10 cellular contexts compared by ENCODE assay signal in genomic region chr12:95805864-95806669, GRCh38. TPM values are rescaled to one million over a fixed set of nuclear protein-coding genes. Genes with fewer than 3 reads are reported as not detected.
DNase-seq lines count a peak whose midpoint lies in the region; ATAC-seq, FAIRE-seq and TF ChIP-seq lines count a peak whose summit lies in the region.
"Had no signal": no experiment of that assay in that cellular context is flagged by ENCODE, and none has a peak within 500 bp of the region (broad histone marks: within the 10 kb centered on the region; RNA-seq: fewer than 3 reads in every experiment).

No MANE protein-coding gene starts in this region.

- H3K9me3 Mint-ChIP-seq in activated naive CD8-positive, alpha-beta T cell treated with anti-CD3 and anti-CD28 coated beads, Interleukin-2, amount 10 ng/mL, durations not matched to agents 7 days and 5 days, result no peaks in the 10 kb centered on the region
- H3K9me3 Mint-ChIP-seq in activated naive CD8-positive, alpha-beta T cell treated with anti-CD3 and anti-CD28 coated beads for 36 hours, result no peaks in the 10 kb centered on the region

- H3K27ac Mint-ChIP-seq in activated naive CD8-positive, alpha-beta T cell treated with anti-CD3 and anti-CD28 coated beads, Interleukin-2, amount 10 ng/mL, durations not matched to agents 7 days and 5 days, result peak overlapping the region; percentile 60
- no peak overlapping the region for H3K27ac Mint-ChIP-seq in activated naive CD8-positive, alpha-beta T cell treated with anti-CD3 and anti-CD28 coated beads for 36 hours

- H3K27ac ChIP-seq in brain microvascular endothelial cell, result peak overlapping the region; percentile 99
- H3K27ac ChIP-seq: WERI-Rb-1 had no signal

- H3K36me3 Mint-ChIP-seq in activated naive CD8-positive, alpha-beta T cell treated with anti-CD3 and anti-CD28 coated beads, Interleukin-2, amount 10 ng/mL, durations not matched to agents 7 days and 5 days, result no peaks in the 10 kb centered on the region
- no peaks in the 10 kb centered on the region for H3K36me3 Mint-ChIP-seq in activated naive CD8-positive, alpha-beta T cell treated with anti-CD3 and anti-CD28 coated beads for 36 hours

- CTCF ChIA-PET in HEK293T (lab: Yijun Ruan, JAX), result interaction anchor here (0.5 kb wide), 1 partner anchor 250 kb away, joined by 3 read pairs; no protein-coding TSS in a partner anchor

- TF ChIP-seq CTCF in brain microvascular endothelial cell (IDR thresholded peaks at IDR 0.05; ENCODE audit: low read depth, low read length, missing control alignments), result no peak

- no peak overlapping the region for H3K4me3 Mint-ChIP-seq in activated naive CD8-positive, alpha-beta T cell treated with anti-CD3 and anti-CD28 coated beads, Interleukin-2, amount 10 ng/mL, durations not matched to agents 7 days and 5 days
- no peak overlapping the region for H3K4me3 Mint-ChIP-seq in activated naive CD8-positive, alpha-beta T cell treated with anti-CD3 and anti-CD28 coated beads for 36 hours

- no peak overlapping the region for H3K4me3 ChIP-seq in brain microvascular endothelial cell (ENCODE audit: low read depth, low read length)

- POLR2A ChIA-PET in activated naive CD8-positive, alpha-beta T cell treated with anti-CD3 and anti-CD28 coated beads, Interleukin-2, amount 10 ng/mL, durations not matched to agents 7 days and 5 days (lab: Charles Lee), result no interaction called here
- POLR2A ChIA-PET in HEK293T (lab: Yijun Ruan, JAX), result interaction anchor here (1.0 kb wide), 1 partner anchor 332 kb away, joined by 4 read pairs; the partner anchor contains the start of gene METAP2

- no peaks in the 10 kb centered on the region for H3K27me3 ChIP-seq in brain microvascular endothelial cell (replicated peaks)

- H3K4me1 Mint-ChIP-seq in activated naive CD8-positive, alpha-beta T cell treated with anti-CD3 and anti-CD28 coated beads, Interleukin-2, amount 10 ng/mL, durations not matched to agents 7 days and 5 days, result peaks cover 1% of the 10 kb centered on the region
- H3K4me1 Mint-ChIP-seq in activated naive CD8-positive, alpha-beta T cell treated with anti-CD3 and anti-CD28 coated beads for 36 hours, result no peaks in the 10 kb centered on the region

- peaks cover 28% of the 10 kb centered on the region for H3K27me3 Mint-ChIP-seq in activated naive CD8-positive, alpha-beta T cell treated with anti-CD3 and anti-CD28 coated beads, Interleukin-2, amount 10 ng/mL, durations not matched to agents 7 days and 5 days
- peaks cover 28% of the 10 kb centered on the region for H3K27me3 Mint-ChIP-seq in activated naive CD8-positive, alpha-beta T cell treated with anti-CD3 and anti-CD28 coated beads for 36 hours

- in situ Hi-C loops in brain microvascular endothelial cell (cut with HindIII; ENCODE audit: low pct_ligation_motif_present, low sequenced_read_pairs), result loop anchor here (25.0 kb wide), 1 partner anchor 194 kb away; no protein-coding TSS in a partner anchor

- no peak for ATAC-seq in activated naive CD8-positive, alpha-beta T cell treated with anti-CD3 and anti-CD28 coated beads, Interleukin-2, amount 10 ng/mL, durations not matched to agents 7 days and 5 days (ENCODE audit: low read depth)
- no peak for ATAC-seq in HG03175 (IDR thresholded peaks at IDR 0.05; ENCODE audit: unreplicated experiment)

- H3K36me3 ChIP-seq in brain microvascular endothelial cell (replicated peaks), result no peaks in the 10 kb centered on the region
- H3K36me3 ChIP-seq: WERI-Rb-1 had no signal

- no peak for FAIRE-seq in urothelium cell line (lab: Jason Lieb, UNC)
- FAIRE-seq: endometrium had no signal

- no peak for DNase-seq in activated naive CD8-positive, alpha-beta T cell treated with anti-CD3 and anti-CD28 coated beads, Interleukin-2, amount 10 ng/mL, durations not matched to agents 7 days and 5 days
- no peak for DNase-seq in activated naive CD8-positive, alpha-beta T cell treated with anti-CD3 and anti-CD28 coated beads for 36 hours
- DNase-seq in brain microvascular endothelial cell (peak; percentile 99), islet precursor cell (peak; percentile 64), urothelium cell line (ENCODE audit: low spot score) (peak; percentile 51), NCI-H345 (lab: John Stamatoyannopoulos, UW) (no peak), HEK293T (ENCODE audit: extremely low spot score) (no peak)
- DNase-seq: WERI-Rb-1 had no signal

TF ChIP-seq in HEK293T, 16 proteins besides CTCF, POLR2A, EP300 and RAD21:
- no peak for TF ChIP-seq FOXM1 (IDR thresholded peaks at IDR 0.05; ENCODE audit: borderline replicate concordance)
- no peak for TF ChIP-seq PKNOX1 (IDR thresholded peaks at IDR 0.05)
- no peak for TF ChIP-seq ZNF384 (IDR thresholded peaks at IDR 0.05)
TF ChIP-seq in HEK293T: peak in this region for 0.

RNA-seq across cellular contexts. Expression of gene NTN4, which starts 15.5 kb away (rescaled TPM):
- under 1 TPM; 0.08 to 0.17 TPM for total RNA-seq in activated naive CD8-positive, alpha-beta T cell treated with anti-CD3 and anti-CD28 coated beads, Interleukin-2, amount 10 ng/mL, durations not matched to agents 7 days and 5 days
- total RNA-seq in activated naive CD8-positive, alpha-beta T cell treated with anti-CD3 and anti-CD28 coated beads for 36 hours, result not detected

RNA-seq across cellular contexts. Expression of gene SNRPF, which starts 52.7 kb away (rescaled TPM):
- total RNA-seq in activated naive CD8-positive, alpha-beta T cell treated with anti-CD3 and anti-CD28 coated beads, Interleukin-2, amount 10 ng/mL, durations not matched to agents 7 days and 5 days, result 10 to 100 TPM; 30.7 to 34.1 TPM
- 10 to 100 TPM; 54.9 to 57.9 TPM for total RNA-seq in activated naive CD8-positive, alpha-beta T cell treated with anti-CD3 and anti-CD28 coated beads for 36 hours

Comparison
In these comparisons a context has a peak if more than half of its experiments do, and no peak if none do; other contexts are left out.
1. DNase-seq: peak in brain microvascular endothelial cell (single experiment), islet precursor cell (single experiment) and urothelium cell line (single experiment); none in activated naive CD8-positive, alpha-beta T cell treated with anti-CD3 and anti-CD28 coated beads, Interleukin-2, amount 10 ng/mL, durations not matched to agents 7 days and 5 days (single experiment), activated naive CD8-positive, alpha-beta T cell treated with anti-CD3 and anti-CD28 coated beads for 36 hours (single experiment), NCI-H345 (single experiment) and HEK293T (single experiment).